ENCODE assay signal across 1 cellular context in genomic region chr2:32356735-32357544, GRCh38.
TF ChIP-seq lines count a peak whose summit lies in the region.

Gene BIRC6 (plus strand): TSS chr2:32357023. CDS start chr2:32357162, 139 bp downstream.

TF ChIP-seq in HepG2, 621 proteins besides CTCF, POLR2A, EP300 and RAD21 (continued from another document and continues in another):
- TF ChIP-seq THAP9 (CRISPR knock-in tag; IDR thresholded peaks at IDR 0.05; ENCODE audit: borderline replicate concordance), result no peak; the same call in none of the 2 replicates
- no peak; the same call in 1 of the 2 replicates for TF ChIP-seq NR1H2 (CRISPR knock-in tag; IDR thresholded peaks at IDR 0.05; ENCODE audit: borderline replicate concordance, low read depth)
- peak; percentile 97 for TF ChIP-seq AGO2 (optimal IDR thresholded peaks at IDR 0.05; ENCODE audit: low read depth, low read length)
- TF ChIP-seq HOXD1 (CRISPR knock-in tag; IDR thresholded peaks at IDR 0.05), result peak; percentile 59
- 0 out of 2 replicates have a peak, but pooled peaks have one; percentile 39 for TF ChIP-seq ZNF629 (CRISPR knock-in tag; conservative IDR thresholded peaks at IDR 0.05)
- TF ChIP-seq ZNF510 (CRISPR knock-in tag; IDR thresholded peaks at IDR 0.05; ENCODE audit: low read depth), result peak; percentile 91; the same call in 1 of the 2 replicates
- TF ChIP-seq ZNF572 (CRISPR knock-in tag; IDR thresholded peaks at IDR 0.05), result peak; percentile 96; the same call in 1 of the 2 replicates
- TF ChIP-seq ZNF296 (CRISPR knock-in tag; conservative IDR thresholded peaks at IDR 0.05), result no peak
- TF ChIP-seq ZNF20 (CRISPR knock-in tag; IDR thresholded peaks at IDR 0.05), result peak; percentile 93; the same call in 1 of the 2 replicates
- no peak for TF ChIP-seq ZNF224 (CRISPR knock-in tag; IDR thresholded peaks at IDR 0.05)
- TF ChIP-seq IRF2 (CRISPR knock-in tag; IDR thresholded peaks at IDR 0.05), result peak; percentile 94
- no peak for TF ChIP-seq ZNF207 (IDR thresholded peaks at IDR 0.05; ENCODE audit: borderline replicate concordance)
- TF ChIP-seq ZNF558 (CRISPR knock-in tag; IDR thresholded peaks at IDR 0.05; ENCODE audit: borderline replicate concordance), result no peak; the same call in 1 of the 2 replicates
- TF ChIP-seq MBD4 (IDR thresholded peaks at IDR 0.05; ENCODE audit: borderline replicate concordance, low read length), result no peak
- TF ChIP-seq ZIK1 (CRISPR knock-in tag; IDR thresholded peaks at IDR 0.05; ENCODE audit: borderline replicate concordance, low read depth), result peak; percentile 81
- TF ChIP-seq SRSF4 (IDR thresholded peaks at IDR 0.05; ENCODE audit: low read depth, low read length, poor library complexity, severe bottlenecking), result no peak
- peak; percentile 68 for TF ChIP-seq ZBTB34 (CRISPR knock-in tag; IDR thresholded peaks at IDR 0.05)
- no peak; the same call in 1 of the 2 replicates for TF ChIP-seq ONECUT2 (CRISPR knock-in tag; IDR thresholded peaks at IDR 0.05)
- TF ChIP-seq ELF1 (CRISPR knock-in tag; IDR thresholded peaks at IDR 0.05), result peak; percentile 92
- TF ChIP-seq HOMEZ (CRISPR knock-in tag; IDR thresholded peaks at IDR 0.05; ENCODE audit: low read depth), result peak; percentile 95
- peak; percentile 96 for TF ChIP-seq HIVEP1 (CRISPR knock-in tag; IDR thresholded peaks at IDR 0.05)
- no peak for TF ChIP-seq HDAC6 (IDR thresholded peaks at IDR 0.05; ENCODE audit: low read depth, low read length)
- peak; percentile 71 for TF ChIP-seq RERE (CRISPR knock-in tag; IDR thresholded peaks at IDR 0.05; ENCODE audit: low read depth)
- peak; percentile 98 for TF ChIP-seq ZFY (CRISPR knock-in tag; IDR thresholded peaks at IDR 0.05)
- no peak for TF ChIP-seq ZMAT5 (CRISPR knock-in tag; IDR thresholded peaks at IDR 0.05; ENCODE audit: borderline replicate concordance, low read depth)
- TF ChIP-seq ZBTB49 (CRISPR knock-in tag; IDR thresholded peaks at IDR 0.05; ENCODE audit: borderline replicate concordance), result no peak
- TF ChIP-seq RELA (CRISPR knock-in tag; IDR thresholded peaks at IDR 0.05), result no peak
- peak; percentile 96 for TF ChIP-seq ZNF280B (CRISPR knock-in tag; IDR thresholded peaks at IDR 0.05; ENCODE audit: borderline replicate concordance)
- TF ChIP-seq ZFP1 (CRISPR knock-in tag; IDR thresholded peaks at IDR 0.05), result peak; percentile 66; the same call in 1 of the 2 replicates
- TF ChIP-seq ZNF891 (CRISPR knock-in tag; IDR thresholded peaks at IDR 0.05), result peak; percentile 64
- TF ChIP-seq ZUFSP (CRISPR knock-in tag; IDR thresholded peaks at IDR 0.05; ENCODE audit: borderline replicate concordance), result no peak
- TF ChIP-seq ZNF414 (CRISPR knock-in tag; IDR thresholded peaks at IDR 0.05), result peak; percentile 94
- no peak; the same call in 1 of the 2 replicates for TF ChIP-seq ZNF550 (CRISPR knock-in tag; IDR thresholded peaks at IDR 0.05; ENCODE audit: borderline replicate concordance)
- TF ChIP-seq MAF1 (CRISPR knock-in tag; IDR thresholded peaks at IDR 0.05; ENCODE audit: borderline replicate concordance), result peak; percentile 89
- TF ChIP-seq CAMTA2 (CRISPR knock-in tag; IDR thresholded peaks at IDR 0.05; ENCODE audit: borderline replicate concordance), result peak; percentile 99
- no peak for TF ChIP-seq ZNF18 (CRISPR knock-in tag; IDR thresholded peaks at IDR 0.05; ENCODE audit: insufficient replicate concordance)
- TF ChIP-seq ZEB1 (IDR thresholded peaks at IDR 0.05; ENCODE audit: insufficient replicate concordance, low read depth), result peak; percentile 76
- TF ChIP-seq TEAD3 (CRISPR knock-in tag; optimal IDR thresholded peaks at IDR 0.05; ENCODE audit: borderline replicate concordance), result peak; percentile 75
- TF ChIP-seq ATRX (CRISPR knock-in tag; IDR thresholded peaks at IDR 0.05; ENCODE audit: borderline replicate concordance), result 0 out of 2 replicates have a peak, but pooled peaks have one; percentile 89
